ENCODE assay signal across 1 cellular context in genomic region chr1:204426474-204426873, GRCh38.
TF ChIP-seq lines count a peak whose summit lies in the region.

No MANE protein-coding gene starts in this region.

TF ChIP-seq in HCT116, 20 proteins besides CTCF, POLR2A, EP300 and RAD21 (continued from another document):
- TF ChIP-seq YY1 (IDR thresholded peaks at IDR 0.05; ENCODE audit: extremely low read depth, insufficient replicate concordance, low read depth, low read length) = no peak
- no peak for TF ChIP-seq EZH2phosphoT487 (IDR thresholded peaks at IDR 0.05; ENCODE audit: borderline replicate concordance)
